ENCODE assay signal across 9 cellular contexts in genomic region chr3:105527949-105528348, GRCh38.
DNase-seq lines count a peak whose midpoint lies in the region; ATAC-seq and TF ChIP-seq lines count a peak whose summit lies in the region.
"Had no signal": no experiment of that assay in that cellular context is flagged by ENCODE, and none has a peak within 500 bp of the region (broad histone marks: within the 10 kb centered on the region; RNA-seq: fewer than 3 reads in every experiment).

No MANE protein-coding gene starts in this region.

- H3K9me3 ChIP-seq in IMR-90 (ENCODE audit: control insufficient read depth, insufficient read depth, low read length) (no peaks in the 10 kb centered on the region), endodermal cell (ENCODE audit: control insufficient read depth, low read length) (no peaks in the 10 kb centered on the region), body of pancreas (no peaks in the 10 kb centered on the region), vagina (no peaks in the 10 kb centered on the region)

- peaks cover 3% of the 10 kb centered on the region; the same call in 1 of the 2 replicates for H3K4me1 ChIP-seq in IMR-90 (ENCODE audit: control insufficient read depth, insufficient read depth, low read length)
- no peaks in the 10 kb centered on the region for H3K4me1 ChIP-seq in endodermal cell (ENCODE audit: control insufficient read depth, insufficient read depth, low read length)
- no peaks in the 10 kb centered on the region for H3K4me1 ChIP-seq in body of pancreas
- H3K4me1 ChIP-seq in vagina, result no peaks in the 10 kb centered on the region

- H3K18ac ChIP-seq in IMR-90 (ENCODE audit: low read depth, low read length), result no peak overlapping the region

- H2BK15ac ChIP-seq in IMR-90 (ENCODE audit: low read depth, low read length), result no peak overlapping the region

- no peak overlapping the region for H2BK20ac ChIP-seq in IMR-90 (ENCODE audit: low read depth, low read length)

- 0 out of 2 replicates have a peak overlapping the region, but pooled peaks have one; percentile 8 for H2AK5ac ChIP-seq in IMR-90 (ENCODE audit: low read depth, low read length)

- POLR2A ChIA-PET in IMR-90 (lab: Charles Lee; ENCODE audit: unreplicated experiment), result no interaction called here

- H3K56ac ChIP-seq in IMR-90 (ENCODE audit: extremely low read depth, insufficient read depth, low read length), result no peak overlapping the region

- H4K5ac ChIP-seq in IMR-90 (ENCODE audit: low read depth, low read length), result no peak overlapping the region

- H3K27ac Mint-ChIP-seq in activated naive CD8-positive, alpha-beta T cell treated with anti-CD3 and anti-CD28 coated beads for 36 hours, result no peak overlapping the region
- H3K27ac Mint-ChIP-seq in endodermal cell, result no peak overlapping the region

- H3K4me3 ChIP-seq in IMR-90 (ENCODE audit: insufficient read depth, low read depth, low read length) (no peak overlapping the region), endodermal cell (ENCODE audit: low read length) (no peak overlapping the region), body of pancreas (no peak overlapping the region), vagina (no peak overlapping the region)
- H3K4me3 ChIP-seq: SK-N-MC had no signal

- H2AFZ ChIP-seq in IMR-90 (replicated peaks; ENCODE audit: low read length, poor library complexity), result no peak overlapping the region

- no peak overlapping the region for H4K91ac ChIP-seq in IMR-90 (ENCODE audit: insufficient read depth, low read depth, low read length)

- no peaks in the 10 kb centered on the region for H3K27me3 ChIP-seq in IMR-90 (ENCODE audit: control insufficient read depth, insufficient read depth, low read length)
- no peaks in the 10 kb centered on the region for H3K27me3 ChIP-seq in endodermal cell (ENCODE audit: control insufficient read depth, insufficient read depth, low read length, poor library complexity, severe bottlenecking)
- H3K27me3 ChIP-seq in body of pancreas, result no peaks in the 10 kb centered on the region
- H3K27me3 ChIP-seq in vagina, result no peaks in the 10 kb centered on the region

- ATAC-seq in GM19455 (IDR thresholded peaks at IDR 0.05; ENCODE audit: unreplicated experiment), result peak; percentile 64
- ATAC-seq in IMR-90 (ENCODE audit: low read depth), result no peak
- ATAC-seq in body of pancreas, result no peak

- H3K9me3 Mint-ChIP-seq in activated naive CD8-positive, alpha-beta T cell treated with anti-CD3 and anti-CD28 coated beads for 36 hours, result no peaks in the 10 kb centered on the region
- H3K9me3 Mint-ChIP-seq in endodermal cell, result no peaks in the 10 kb centered on the region

- no CpG with 5 or more reads among the region's 3 CpGs for WGBS in IMR-90 (ENCODE audit: extremely low coverage in 2 of 2, insufficient read length in 1 of 2), 2 experiments
- WGBS in endodermal cell (ENCODE audit: insufficient coverage in 1 of 2, insufficient read length in 1 of 2), 2 experiments, result 86% methylated on average over 3 of the region's 3 CpGs; no CpG with 5 or more reads in 1 of the 2 experiments
- 65 to 80% methylated on average over 3 of the region's 3 CpGs for WGBS in body of pancreas, 2 donors

- H3K36me3 Mint-ChIP-seq in activated naive CD8-positive, alpha-beta T cell treated with anti-CD3 and anti-CD28 coated beads for 36 hours, result peaks cover 7% of the 10 kb centered on the region
- peaks cover 2% of the 10 kb centered on the region for H3K36me3 Mint-ChIP-seq in endodermal cell (ENCODE audit: low read depth)

- TF ChIP-seq POLR2A in IMR-90 (IDR thresholded peaks at IDR 0.05; ENCODE audit: low read depth, low read length), result no peak
- no peak for TF ChIP-seq POLR2A in body of pancreas (IDR thresholded peaks at IDR 0.05)
- TF ChIP-seq POLR2A in vagina (IDR thresholded peaks at IDR 0.05), result no peak

- H3K36me3 ChIP-seq in IMR-90 (ENCODE audit: control insufficient read depth, insufficient read depth, low read length) (peaks cover 2% of the 10 kb centered on the region; the same call in 1 of the 2 replicates), endodermal cell (ENCODE audit: control insufficient read depth, insufficient read depth, low read length) (no peaks in the 10 kb centered on the region), body of pancreas (replicated peaks in 1 of 2; ENCODE audit: insufficient read depth in 1 of 2, low read depth in 2 of 2) (peaks cover 0 to 2% of the 10 kb centered on the region in 2 donors), vagina (no peaks in the 10 kb centered on the region)

- no peaks in the 10 kb centered on the region for H3K27me3 Mint-ChIP-seq in activated naive CD8-positive, alpha-beta T cell treated with anti-CD3 and anti-CD28 coated beads for 36 hours
- H3K27me3 Mint-ChIP-seq in endodermal cell (ENCODE audit: insufficient read depth), result no peaks in the 10 kb centered on the region

- H3K9me1 ChIP-seq in IMR-90 (ENCODE audit: insufficient read depth, low read length), result peaks cover 9% of the 10 kb centered on the region

- H4K8ac ChIP-seq in IMR-90 (ENCODE audit: low read depth in 2 of 2, low read length in 2 of 2), result no peak overlapping the region

- dilution Hi-C loops in IMR-90 (cut with HindIII; ENCODE audit: low sequenced_read_pairs, unreplicated experiment), result no loop called here

- DNase-seq in DMS 273 treated with DMSO at 0.1 percent for 48 hours (lab: John Stamatoyannopoulos, UW) (peak; percentile 67), IMR-90 (peak; percentile 49), NCI-H82 (lab: John Stamatoyannopoulos, UW) (no peak), endodermal cell (no peak), body of pancreas (no peak), vagina (ENCODE audit: extremely low spot score in 2 of 2) (no peak)
- DNase-seq in activated naive CD8-positive, alpha-beta T cell treated with anti-CD3 and anti-CD28 coated beads for 36 hours, result peak; percentile 4

- H3K4me3 Mint-ChIP-seq in activated naive CD8-positive, alpha-beta T cell treated with anti-CD3 and anti-CD28 coated beads for 36 hours, result no peak overlapping the region
- no peak overlapping the region for H3K4me3 Mint-ChIP-seq in endodermal cell

- no peak overlapping the region for H3K14ac ChIP-seq in IMR-90 (replicated peaks; ENCODE audit: low read depth, low read length)

- BruUV-seq in IMR-90 (replicated peaks; lab: Mats Ljungman, UMichigan), result no TSS peak

- no peak overlapping the region for H2AK9ac ChIP-seq in IMR-90 (replicated peaks; ENCODE audit: low read depth, low read length, poor library complexity)

- H4K20me1 ChIP-seq in IMR-90 (ENCODE audit: insufficient read depth, low read length), result no peaks in the 10 kb centered on the region

- TF ChIP-seq RAD21 in IMR-90 (IDR thresholded peaks at IDR 0.05; ENCODE audit: low read length), result no peak

- no peak for TF ChIP-seq CTCF in IMR-90 (conservative IDR thresholded peaks at IDR 0.05; ENCODE audit: low read depth, low read length)
- TF ChIP-seq CTCF in endodermal cell (conservative IDR thresholded peaks at IDR 0.05), result no peak
- no peak for TF ChIP-seq CTCF in body of pancreas (IDR thresholded peaks at IDR 0.05)
- no peak for TF ChIP-seq CTCF in vagina (IDR thresholded peaks at IDR 0.05)

- CTCF ChIA-PET in IMR-90 (lab: Yijun Ruan, JAX), result no interaction called here

- peaks cover 9% of the 10 kb centered on the region for H3K4me1 Mint-ChIP-seq in activated naive CD8-positive, alpha-beta T cell treated with anti-CD3 and anti-CD28 coated beads for 36 hours
- peaks cover 4% of the 10 kb centered on the region for H3K4me1 Mint-ChIP-seq in endodermal cell

- no peak overlapping the region for H3K23ac ChIP-seq in IMR-90 (ENCODE audit: low read depth, low read length)

- H3K4ac ChIP-seq in IMR-90 (ENCODE audit: low read depth, low read length), result no peak overlapping the region

- intact Hi-C loops in IMR-90 (cut with micrococcal nuclease) (no loop called here), body of pancreas (cut with DNase I) (no loop called here), vagina (cut with DNase I) (no loop called here)

- in situ Hi-C loops in IMR-90 (cut with MboI; ENCODE audit: low sequenced_read_pairs), result loop anchor here (25.0 kb wide), 1 partner anchor 916 kb away; no protein-coding TSS in a partner anchor

- H2BK120ac ChIP-seq in IMR-90 (ENCODE audit: low read depth, low read length), result no peak overlapping the region

- H3K79me1 ChIP-seq in IMR-90 (ENCODE audit: low read depth in 1 of 2, low read length in 2 of 2), result peaks cover 12 to 43% of the 10 kb centered on the region in 2 experiments

- H3K27ac ChIP-seq in IMR-90 (ENCODE audit: insufficient read depth, low read length), result no peak overlapping the region
- no peak overlapping the region for H3K27ac ChIP-seq in endodermal cell (ENCODE audit: low read depth, low read length)
- H3K27ac ChIP-seq in body of pancreas, result no peak overlapping the region
- no peak overlapping the region for H3K27ac ChIP-seq in vagina
- H3K27ac ChIP-seq: SK-N-MC had no signal

- H3K9ac ChIP-seq in IMR-90 (ENCODE audit: low read depth, low read length) (no peak overlapping the region), endodermal cell (ENCODE audit: extremely low read depth, low read length, poor library complexity, severe bottlenecking) (no peak overlapping the region)

- H3K4me2 ChIP-seq in IMR-90 (ENCODE audit: low read depth, low read length), result no peak overlapping the region

- no peak overlapping the region for H2BK5ac ChIP-seq in IMR-90 (ENCODE audit: low read depth, low read length, poor library complexity, severe bottlenecking)

TF ChIP-seq in IMR-90, 13 proteins besides CTCF, POLR2A, EP300 and RAD21 (continues in another document):
- no peak for TF ChIP-seq CEBPB (IDR thresholded peaks at IDR 0.05; ENCODE audit: low read depth, low read length)
- no peak for TF ChIP-seq SMC3 (IDR thresholded peaks at IDR 0.05; ENCODE audit: low read depth, low read length)
- TF ChIP-seq MXI1 (IDR thresholded peaks at IDR 0.05; ENCODE audit: borderline replicate concordance, low read depth, low read length), result no peak
- TF ChIP-seq USF2 (IDR thresholded peaks at IDR 0.05; ENCODE audit: low read depth, low read length), result no peak
- no peak for TF ChIP-seq ELK1 (IDR thresholded peaks at IDR 0.05; ENCODE audit: borderline replicate concordance, low read depth, low read length)
- TF ChIP-seq MAZ (IDR thresholded peaks at IDR 0.05; ENCODE audit: borderline replicate concordance, low read depth, low read length), result no peak

Comparison
In these comparisons a context has a peak if more than half of its experiments do, and no peak if none do; other contexts are left out.
1. DNase-seq: peak in DMS 273 treated with DMSO at 0.1 percent for 48 hours (single experiment), IMR-90 (single experiment) and activated naive CD8-positive, alpha-beta T cell treated with anti-CD3 and anti-CD28 coated beads for 36 hours (single experiment); none in NCI-H82 (single experiment), endodermal cell (single experiment), body of pancreas (0 of 4) and vagina (0 of 2).